ENCODE assay signal across 1 cellular context in the genomic region with DNA sequence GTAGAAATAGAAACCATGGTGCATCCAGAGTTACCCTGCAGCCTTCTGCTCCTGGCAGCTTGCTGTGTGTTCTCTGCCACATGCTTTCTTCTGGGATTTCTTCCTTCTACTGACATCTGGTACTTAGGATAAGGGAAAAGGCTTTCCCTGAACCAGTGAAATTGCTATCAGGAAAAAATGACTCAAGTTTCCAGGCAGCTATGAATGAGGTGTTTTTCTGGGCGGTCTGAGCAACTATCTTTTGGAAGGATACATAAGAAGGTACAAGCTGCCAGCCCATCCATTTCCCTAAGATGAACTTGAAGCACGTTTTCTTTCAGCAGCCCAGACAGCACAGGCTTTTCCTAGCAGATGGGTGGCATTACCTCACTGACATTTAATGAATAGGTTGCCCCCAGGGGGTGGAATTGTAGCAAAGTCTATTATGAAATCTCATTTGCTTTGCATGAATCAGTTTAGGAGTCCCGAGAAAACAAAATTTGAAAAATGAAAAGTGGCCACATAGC.
A peak's percentile ranks its signal among the peaks of the same experiment; 100 is the strongest.
TF ChIP-seq lines count a peak whose summit lies in the region.

No MANE protein-coding gene starts in this region.

TF ChIP-seq in HEK293, 187 proteins besides CTCF, POLR2A, EP300 and RAD21 (continued from another document):
- TF ChIP-seq, protein P1, sequence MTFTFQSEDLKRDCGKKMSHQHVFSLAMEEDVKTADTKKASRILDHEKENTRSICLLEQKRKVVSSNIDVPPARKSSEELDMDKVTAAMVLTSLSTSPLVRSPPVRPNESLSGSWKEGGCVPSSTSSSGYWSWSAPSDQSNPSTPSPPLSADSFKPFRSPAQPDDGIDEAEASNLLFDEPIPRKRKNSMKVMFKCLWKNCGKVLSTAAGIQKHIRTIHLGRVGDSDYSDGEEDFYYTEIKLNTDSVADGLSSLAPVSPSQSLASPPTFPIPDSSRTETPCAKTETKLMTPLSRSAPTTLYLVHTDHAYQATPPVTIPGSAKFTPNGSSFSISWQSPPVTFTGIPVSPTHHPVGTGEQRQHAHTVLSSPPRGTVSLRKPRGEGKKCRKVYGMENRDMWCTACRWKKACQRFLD (tag by site-specific recombination; IDR thresholded peaks at IDR 0.05): no peak
- TF ChIP-seq TCF7L2 (IDR thresholded peaks at IDR 0.05; ENCODE audit: borderline replicate concordance, low read depth, low read length): no peak
- TF ChIP-seq ZNF223 (tag by site-specific recombination; IDR thresholded peaks at IDR 0.05): no peak
- peak; percentile 69 for TF ChIP-seq PRDM1 (tag by site-specific recombination; IDR thresholded peaks at IDR 0.05)
- TF ChIP-seq ZNF830 (tag by site-specific recombination; IDR thresholded peaks at IDR 0.05; ENCODE audit: low read depth): no peak
- TF ChIP-seq ZNF324 (tag by site-specific recombination; IDR thresholded peaks at IDR 0.05): no peak
- peak; percentile 36; the same call in 1 of the 2 replicates for TF ChIP-seq ZNF629 (tag by site-specific recombination; IDR thresholded peaks at IDR 0.05)
- TF ChIP-seq ZBTB17 (tag by site-specific recombination; IDR thresholded peaks at IDR 0.05): peak; percentile 45; the same call in 1 of the 2 replicates
- no peak for TF ChIP-seq ZNF76 (tag by site-specific recombination; IDR thresholded peaks at IDR 0.05; ENCODE audit: borderline replicate concordance, low read depth)
- TF ChIP-seq ZNF548 (tag by site-specific recombination; IDR thresholded peaks at IDR 0.05): no peak
- no peak for TF ChIP-seq ZSCAN23 (tag by site-specific recombination; IDR thresholded peaks at IDR 0.05)
- no peak for TF ChIP-seq ZNF214 (tag by site-specific recombination; IDR thresholded peaks at IDR 0.05; ENCODE audit: borderline replicate concordance)
- TF ChIP-seq, protein P2, sequence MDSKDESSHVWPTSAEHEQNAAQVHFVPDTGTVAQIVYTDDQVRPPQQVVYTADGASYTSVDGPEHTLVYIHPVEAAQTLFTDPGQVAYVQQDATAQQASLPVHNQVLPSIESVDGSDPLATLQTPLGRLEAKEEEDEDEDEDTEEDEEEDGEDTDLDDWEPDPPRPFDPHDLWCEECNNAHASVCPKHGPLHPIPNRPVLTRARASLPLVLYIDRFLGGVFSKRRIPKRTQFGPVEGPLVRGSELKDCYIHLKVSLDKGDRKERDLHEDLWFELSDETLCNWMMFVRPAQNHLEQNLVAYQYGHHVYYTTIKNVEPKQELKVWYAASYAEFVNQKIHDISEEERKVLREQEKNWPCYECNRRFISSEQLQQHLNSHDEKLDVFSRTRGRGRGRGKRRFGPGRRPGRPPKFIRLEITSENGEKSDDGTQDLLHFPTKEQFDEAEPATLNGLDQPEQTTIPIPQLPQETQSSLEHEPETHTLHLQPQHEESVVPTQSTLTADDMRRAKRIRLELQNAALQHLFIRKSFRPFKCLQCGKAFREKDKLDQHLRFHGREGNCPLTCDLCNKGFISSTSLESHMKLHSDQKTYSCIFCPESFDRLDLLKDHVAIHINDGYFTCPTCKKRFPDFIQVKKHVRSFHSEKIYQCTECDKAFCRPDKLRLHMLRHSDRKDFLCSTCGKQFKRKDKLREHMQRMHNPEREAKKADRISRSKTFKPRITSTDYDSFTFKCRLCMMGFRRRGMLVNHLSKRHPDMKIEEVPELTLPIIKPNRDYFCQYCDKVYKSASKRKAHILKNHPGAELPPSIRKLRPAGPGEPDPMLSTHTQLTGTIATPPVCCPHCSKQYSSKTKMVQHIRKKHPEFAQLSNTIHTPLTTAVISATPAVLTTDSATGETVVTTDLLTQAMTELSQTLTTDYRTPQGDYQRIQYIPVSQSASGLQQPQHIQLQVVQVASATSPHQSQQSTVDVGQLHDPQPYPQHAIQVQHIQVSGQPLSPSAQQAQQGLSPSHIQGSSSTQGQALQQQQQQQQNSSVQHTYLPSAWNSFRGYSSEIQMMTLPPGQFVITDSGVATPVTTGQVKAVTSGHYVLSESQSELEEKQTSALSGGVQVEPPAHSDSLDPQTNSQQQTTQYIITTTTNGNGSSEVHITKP (tag by site-specific recombination; IDR thresholded peaks at IDR 0.05): 0 out of 2 replicates have a peak, but pooled peaks have one; percentile 17
- no peak for TF ChIP-seq BCL11A (tag by site-specific recombination; IDR thresholded peaks at IDR 0.05; ENCODE audit: low read depth)
- TF ChIP-seq ZNF16 (tag by site-specific recombination; IDR thresholded peaks at IDR 0.05; ENCODE audit: low read depth): no peak
- no peak for TF ChIP-seq ZNF292 (tag by site-specific recombination; IDR thresholded peaks at IDR 0.05; ENCODE audit: borderline replicate concordance, low read depth)
- no peak for TF ChIP-seq ZNF473 (tag by site-specific recombination; IDR thresholded peaks at IDR 0.05)
- TF ChIP-seq OSR2 (tag by site-specific recombination; IDR thresholded peaks at IDR 0.05): no peak
